ENCODE assay signal across 8 cellular contexts in genomic region chr16:30092373-30093010, GRCh38.
A peak's percentile ranks its signal among the peaks of the same experiment; 100 is the strongest.
DNase-seq lines count a peak whose midpoint lies in the region; ATAC-seq lines count a peak whose summit lies in the region.

No MANE protein-coding gene starts in this region.

- peak; percentile 74 for DNase-seq in AG08396 (ENCODE audit: low spot score)
- DNase-seq in NCI-H510A (lab: John Stamatoyannopoulos, UW), result peak; percentile 83
- DNase-seq in activated CD4-positive, alpha-beta T cell treated with anti-CD3 and anti-CD28 coated beads, Interleukin-2, amount 50 U/mL, for 1 hour, result peak; percentile 55
- DNase-seq in effector CD8-positive, alpha-beta T cell (lab: John Stamatoyannopoulos, UW), result peak; percentile 41
- peak; percentile 90 for DNase-seq in medulla oblongata (ENCODE audit: extremely low spot score)
- peak; percentile 28 for DNase-seq in stimulated activated CD8-positive, alpha-beta memory T cell treated with anti-CD3 and anti-CD28 coated beads, Interleukin-12 subunit alpha, Interleukin-12 subunit beta, amount 100 ng/mL, for 4 hours (ENCODE audit: low read depth)

- ATAC-seq in GM18520 (IDR thresholded peaks at IDR 0.05; ENCODE audit: unreplicated experiment) (peak; percentile 44), HG03097 (IDR thresholded peaks at IDR 0.05; ENCODE audit: low FRiP score, unreplicated experiment) (peak; percentile 34)

Comparison
In these comparisons a context has a peak if more than half of its experiments do, and no peak if none do; other contexts are left out.
1. Peak in every context shown above with its lines: DNase-seq and ATAC-seq.
2. DNase-seq: peak in every context shown above with its lines; median percentile 90 in medulla oblongata; 83 in NCI-H510A; 74 in AG08396; 55 in activated CD4-positive, alpha-beta T cell treated with anti-CD3 and anti-CD28 coated beads, Interleukin-2, amount 50 U/mL, for 1 hour; 41 in effector CD8-positive, alpha-beta T cell; 28 in stimulated activated CD8-positive, alpha-beta memory T cell treated with anti-CD3 and anti-CD28 coated beads, Interleukin-12 subunit alpha, Interleukin-12 subunit beta, amount 100 ng/mL, for 4 hours.